ENCODE assay signal across 1 cellular context in the genomic region with DNA sequence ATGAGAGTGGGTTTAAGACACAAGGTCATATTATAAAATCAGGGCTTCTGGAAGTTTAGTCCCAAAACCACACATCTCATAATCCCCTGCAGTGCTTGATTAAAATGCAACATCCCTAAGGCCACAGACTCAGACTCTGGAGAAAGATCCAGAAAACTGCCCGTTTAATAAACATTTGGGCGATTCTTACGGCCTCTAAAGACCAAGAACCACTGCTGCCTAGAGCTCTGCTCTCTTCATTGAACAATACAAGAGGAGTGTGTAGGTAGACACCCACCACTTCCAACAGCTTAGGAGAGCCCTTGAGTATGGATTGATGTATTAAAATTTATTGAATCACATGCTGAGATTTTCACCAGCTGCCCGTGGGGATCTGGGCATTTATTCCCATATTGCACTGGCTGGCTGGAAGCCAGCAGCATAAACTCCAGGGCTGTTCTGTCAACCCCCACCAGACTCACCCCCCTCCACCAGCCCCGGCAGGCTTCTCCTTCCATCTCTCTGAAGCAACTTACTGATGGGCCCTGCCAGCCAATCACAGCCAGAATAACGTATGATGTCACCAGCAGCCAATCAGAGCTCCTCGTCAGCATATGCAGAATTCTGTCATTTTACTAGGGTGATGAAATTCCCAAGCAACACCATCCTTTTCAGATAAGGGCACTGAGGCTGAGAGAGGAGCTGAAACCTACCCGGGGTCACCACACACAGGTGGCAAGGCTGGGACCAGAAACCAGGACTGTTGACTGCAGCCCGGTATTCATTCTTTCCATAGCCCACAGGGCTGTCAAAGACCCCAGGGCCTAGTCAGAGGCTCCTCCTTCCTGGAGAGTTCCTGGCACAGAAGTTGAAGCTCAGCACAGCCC.
TF ChIP-seq lines count a peak whose summit lies in the region.

No MANE protein-coding gene starts in this region.

TF ChIP-seq in GM12878, 131 proteins besides CTCF, POLR2A, EP300 and RAD21:
- TF ChIP-seq JUND (IDR thresholded peaks at IDR 0.05; ENCODE audit: low read depth, low read length): no peak
- TF ChIP-seq, protein P1, sequence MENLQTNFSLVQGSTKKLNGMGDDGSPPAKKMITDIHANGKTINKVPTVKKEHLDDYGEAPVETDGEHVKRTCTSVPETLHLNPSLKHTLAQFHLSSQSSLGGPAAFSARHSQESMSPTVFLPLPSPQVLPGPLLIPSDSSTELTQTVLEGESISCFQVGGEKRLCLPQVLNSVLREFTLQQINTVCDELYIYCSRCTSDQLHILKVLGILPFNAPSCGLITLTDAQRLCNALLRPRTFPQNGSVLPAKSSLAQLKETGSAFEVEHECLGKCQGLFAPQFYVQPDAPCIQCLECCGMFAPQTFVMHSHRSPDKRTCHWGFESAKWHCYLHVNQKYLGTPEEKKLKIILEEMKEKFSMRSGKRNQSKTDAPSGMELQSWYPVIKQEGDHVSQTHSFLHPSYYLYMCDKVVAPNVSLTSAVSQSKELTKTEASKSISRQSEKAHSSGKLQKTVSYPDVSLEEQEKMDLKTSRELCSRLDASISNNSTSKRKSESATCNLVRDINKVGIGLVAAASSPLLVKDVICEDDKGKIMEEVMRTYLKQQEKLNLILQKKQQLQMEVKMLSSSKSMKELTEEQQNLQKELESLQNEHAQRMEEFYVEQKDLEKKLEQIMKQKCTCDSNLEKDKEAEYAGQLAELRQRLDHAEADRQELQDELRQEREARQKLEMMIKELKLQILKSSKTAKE (IDR thresholded peaks at IDR 0.05; ENCODE audit: low read depth, poor library complexity, severe bottlenecking): no peak
- TF ChIP-seq, protein P2, sequence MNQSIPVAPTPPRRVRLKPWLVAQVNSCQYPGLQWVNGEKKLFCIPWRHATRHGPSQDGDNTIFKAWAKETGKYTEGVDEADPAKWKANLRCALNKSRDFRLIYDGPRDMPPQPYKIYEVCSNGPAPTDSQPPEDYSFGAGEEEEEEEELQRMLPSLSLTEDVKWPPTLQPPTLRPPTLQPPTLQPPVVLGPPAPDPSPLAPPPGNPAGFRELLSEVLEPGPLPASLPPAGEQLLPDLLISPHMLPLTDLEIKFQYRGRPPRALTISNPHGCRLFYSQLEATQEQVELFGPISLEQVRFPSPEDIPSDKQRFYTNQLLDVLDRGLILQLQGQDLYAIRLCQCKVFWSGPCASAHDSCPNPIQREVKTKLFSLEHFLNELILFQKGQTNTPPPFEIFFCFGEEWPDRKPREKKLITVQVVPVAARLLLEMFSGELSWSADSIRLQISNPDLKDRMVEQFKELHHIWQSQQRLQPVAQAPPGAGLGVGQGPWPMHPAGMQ (IDR thresholded peaks at IDR 0.05; ENCODE audit: borderline replicate concordance): no peak
- TF ChIP-seq, protein P3, sequence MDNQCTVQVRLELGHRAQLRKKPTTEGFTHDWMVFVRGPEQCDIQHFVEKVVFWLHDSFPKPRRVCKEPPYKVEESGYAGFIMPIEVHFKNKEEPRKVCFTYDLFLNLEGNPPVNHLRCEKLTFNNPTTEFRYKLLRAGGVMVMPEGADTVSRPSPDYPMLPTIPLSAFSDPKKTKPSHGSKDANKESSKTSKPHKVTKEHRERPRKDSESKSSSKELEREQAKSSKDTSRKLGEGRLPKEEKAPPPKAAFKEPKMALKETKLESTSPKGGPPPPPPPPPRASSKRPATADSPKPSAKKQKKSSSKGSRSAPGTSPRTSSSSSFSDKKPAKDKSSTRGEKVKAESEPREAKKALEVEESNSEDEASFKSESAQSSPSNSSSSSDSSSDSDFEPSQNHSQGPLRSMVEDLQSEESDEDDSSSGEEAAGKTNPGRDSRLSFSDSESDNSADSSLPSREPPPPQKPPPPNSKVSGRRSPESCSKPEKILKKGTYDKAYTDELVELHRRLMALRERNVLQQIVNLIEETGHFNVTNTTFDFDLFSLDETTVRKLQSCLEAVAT (IDR thresholded peaks at IDR 0.05): no peak
- no peak for TF ChIP-seq CHD4 (IDR thresholded peaks at IDR 0.05)
- no peak for TF ChIP-seq SIX5 (IDR thresholded peaks at IDR 0.05; ENCODE audit: low read depth, low read length, severe bottlenecking)
- TF ChIP-seq KAT2A (conservative IDR thresholded peaks at IDR 0.05; ENCODE audit: control insufficient read depth, low read depth, low read length): no peak
- no peak for TF ChIP-seq SUZ12 (IDR thresholded peaks at IDR 0.05; ENCODE audit: unreplicated experiment)
- TF ChIP-seq, protein P4, sequence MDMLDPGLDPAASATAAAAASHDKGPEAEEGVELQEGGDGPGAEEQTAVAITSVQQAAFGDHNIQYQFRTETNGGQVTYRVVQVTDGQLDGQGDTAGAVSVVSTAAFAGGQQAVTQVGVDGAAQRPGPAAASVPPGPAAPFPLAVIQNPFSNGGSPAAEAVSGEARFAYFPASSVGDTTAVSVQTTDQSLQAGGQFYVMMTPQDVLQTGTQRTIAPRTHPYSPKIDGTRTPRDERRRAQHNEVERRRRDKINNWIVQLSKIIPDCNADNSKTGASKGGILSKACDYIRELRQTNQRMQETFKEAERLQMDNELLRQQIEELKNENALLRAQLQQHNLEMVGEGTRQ (IDR thresholded peaks at IDR 0.05; ENCODE audit: borderline replicate concordance, low read depth, low read length): no peak
- no peak for TF ChIP-seq CREM (IDR thresholded peaks at IDR 0.05; ENCODE audit: low read depth)
- TF ChIP-seq MXI1 (IDR thresholded peaks at IDR 0.05; ENCODE audit: low read depth, low read length): no peak
- TF ChIP-seq, protein P5, sequence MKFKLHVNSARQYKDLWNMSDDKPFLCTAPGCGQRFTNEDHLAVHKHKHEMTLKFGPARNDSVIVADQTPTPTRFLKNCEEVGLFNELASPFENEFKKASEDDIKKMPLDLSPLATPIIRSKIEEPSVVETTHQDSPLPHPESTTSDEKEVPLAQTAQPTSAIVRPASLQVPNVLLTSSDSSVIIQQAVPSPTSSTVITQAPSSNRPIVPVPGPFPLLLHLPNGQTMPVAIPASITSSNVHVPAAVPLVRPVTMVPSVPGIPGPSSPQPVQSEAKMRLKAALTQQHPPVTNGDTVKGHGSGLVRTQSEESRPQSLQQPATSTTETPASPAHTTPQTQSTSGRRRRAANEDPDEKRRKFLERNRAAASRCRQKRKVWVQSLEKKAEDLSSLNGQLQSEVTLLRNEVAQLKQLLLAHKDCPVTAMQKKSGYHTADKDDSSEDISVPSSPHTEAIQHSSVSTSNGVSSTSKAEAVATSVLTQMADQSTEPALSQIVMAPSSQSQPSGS (IDR thresholded peaks at IDR 0.05; ENCODE audit: low read length): peak; percentile 81
- TF ChIP-seq, protein P6, sequence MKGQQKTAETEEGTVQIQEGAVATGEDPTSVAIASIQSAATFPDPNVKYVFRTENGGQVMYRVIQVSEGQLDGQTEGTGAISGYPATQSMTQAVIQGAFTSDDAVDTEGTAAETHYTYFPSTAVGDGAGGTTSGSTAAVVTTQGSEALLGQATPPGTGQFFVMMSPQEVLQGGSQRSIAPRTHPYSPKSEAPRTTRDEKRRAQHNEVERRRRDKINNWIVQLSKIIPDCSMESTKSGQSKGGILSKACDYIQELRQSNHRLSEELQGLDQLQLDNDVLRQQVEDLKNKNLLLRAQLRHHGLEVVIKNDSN (IDR thresholded peaks at IDR 0.05; ENCODE audit: borderline replicate concordance, extremely low read length, insufficient read depth, low read depth, low read length): no peak
- TF ChIP-seq ATF7 (IDR thresholded peaks at IDR 0.05; ENCODE audit: low read depth): peak; percentile 67
- TF ChIP-seq, protein P7, sequence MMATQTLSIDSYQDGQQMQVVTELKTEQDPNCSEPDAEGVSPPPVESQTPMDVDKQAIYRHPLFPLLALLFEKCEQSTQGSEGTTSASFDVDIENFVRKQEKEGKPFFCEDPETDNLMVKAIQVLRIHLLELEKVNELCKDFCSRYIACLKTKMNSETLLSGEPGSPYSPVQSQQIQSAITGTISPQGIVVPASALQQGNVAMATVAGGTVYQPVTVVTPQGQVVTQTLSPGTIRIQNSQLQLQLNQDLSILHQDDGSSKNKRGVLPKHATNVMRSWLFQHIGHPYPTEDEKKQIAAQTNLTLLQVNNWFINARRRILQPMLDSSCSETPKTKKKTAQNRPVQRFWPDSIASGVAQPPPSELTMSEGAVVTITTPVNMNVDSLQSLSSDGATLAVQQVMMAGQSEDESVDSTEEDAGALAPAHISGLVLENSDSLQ (IDR thresholded peaks at IDR 0.05): 0 out of 2 replicates have a peak, but pooled peaks have one; percentile 21
